In genomic region chr7:22480523-22481075, GRCh38 we compare ENCODE assay signal across 15 cellular contexts.
"Had no signal": no experiment of that assay in that cellular context is flagged by ENCODE, and none has a peak within 500 bp of the region (broad histone marks: within the 10 kb centered on the region; RNA-seq: fewer than 3 reads in every experiment).

No MANE protein-coding gene starts in this region.

- H3K4me3 ChIP-seq: adrenal gland, colonic mucosa, gastroesophageal sphincter, left ventricle myocardium inferior, sigmoid colon, upper lobe of right lung had no signal

- DNase-seq: activated CD4-positive, alpha-beta T cell treated with anti-CD3 and anti-CD28 coated beads, Interleukin-2, amount 10 ng/mL, durations not matched to agents 7 days and 5 days; activated CD4-positive, CD25-positive, alpha-beta regulatory T cell; activated naive CD4-positive, alpha-beta T cell treated with anti-CD3 and anti-CD28 coated beads, Interleukin-2, amount 50 U/mL, for 16 hours; activated T-cell treated with anti-CD3 and anti-CD28 coated beads, Interleukin-2, amount 50 U/mL, for 1 hour; adrenal gland; colonic mucosa; effector CD8-positive, alpha-beta T cell; left ventricle myocardium inferior; nephron progenitor cell; sigmoid colon; stimulated activated CD4-positive, alpha-beta T cell treated with anti-CD3 and anti-CD28 coated beads, Interleukin-2, amount 100 ng/mL, for 24 hours; stimulated activated naive CD4-positive, alpha-beta T cell; upper lobe of right lung had no signal

- ATAC-seq: gastroesophageal sphincter, upper lobe of right lung had no signal

- H3K36me3 ChIP-seq: adrenal gland, colonic mucosa, gastroesophageal sphincter, left ventricle myocardium inferior, sigmoid colon, upper lobe of right lung had no signal

- H3K9me3 ChIP-seq: adrenal gland, colonic mucosa, gastroesophageal sphincter, left ventricle myocardium inferior, sigmoid colon, upper lobe of right lung had no signal

- H3K4me1 ChIP-seq: adrenal gland, colonic mucosa, gastroesophageal sphincter, sigmoid colon had no signal

- H3K27me3 ChIP-seq: adrenal gland, colonic mucosa, gastroesophageal sphincter, sigmoid colon, upper lobe of right lung had no signal

- H3K27ac ChIP-seq: adrenal gland, colonic mucosa, epithelial cell of prostate, gastroesophageal sphincter, sigmoid colon, upper lobe of right lung had no signal
